Comparison of ENCODE assay signal across 25 cellular contexts in genomic region chr7:139382439-139382838, GRCh38. TPM values are rescaled to one million over a fixed set of nuclear protein-coding genes. Genes with fewer than 3 reads are reported as not detected.
"Had no signal": no experiment of that assay in that cellular context is flagged by ENCODE, and none has a peak within 500 bp of the region (broad histone marks: within the 10 kb centered on the region; RNA-seq: fewer than 3 reads in every experiment).

No MANE protein-coding gene starts in this region.

- H3K27ac ChIP-seq: ascending aorta, brain microvascular endothelial cell, hepatocyte, left lung, upper lobe of left lung had no signal

- ATAC-seq: activated CD4-positive, alpha-beta T cell treated with anti-CD3 and anti-CD28 coated beads for 36 hours; activated naive CD4-positive, alpha-beta T cell treated with anti-CD3 and anti-CD28 coated beads, Interleukin-2, amount 50 U/mL, for 72 hours; activated T-helper 17 cell treated with anti-CD3 and anti-CD28 coated beads, Interleukin-2, amount 50 U/mL, for 72 hours; left lung; naive thymus-derived CD4-positive, alpha-beta T cell had no signal

- H3K4me3 ChIP-seq: ascending aorta, hepatocyte, left lung, spleen, upper lobe of left lung had no signal

- H3K4me1 ChIP-seq: ascending aorta, left lung had no signal

- H3K9me3 ChIP-seq: ascending aorta, left lung, spleen, upper lobe of left lung had no signal

- DNase-seq: activated B cell treated with CpG ODN at 0.5 μM for 24 hours; activated CD4-positive, alpha-beta T cell treated with anti-CD3 and anti-CD28 coated beads for 36 hours; activated CD4-positive, alpha-beta T cell treated with anti-CD3 and anti-CD28 coated beads, Interleukin-2, amount 50 U/mL, for 4 hours; activated CD8-positive, alpha-beta memory T cell treated with anti-CD3 and anti-CD28 coated beads for 24 hours; activated CD8-positive, alpha-beta memory T cell treated with anti-CD3 and anti-CD28 coated beads, Interleukin-2, amount 50 U/mL, for 4 hours; activated T-cell treated with anti-CD3 and anti-CD28 coated beads, Interleukin-2, amount 50 U/mL, for 24 hours; brain microvascular endothelial cell; caudate nucleus; dermis blood vessel endothelial cell; effector CD8-positive, alpha-beta T cell; erythroblast; foreskin fibroblast; immature natural killer cell; left lung; naive thymus-derived CD4-positive, alpha-beta T cell; retina; spleen; stimulated activated CD4-positive, alpha-beta T cell treated with anti-CD3 and anti-CD28 coated beads, Interleukin-4, amount 100 ng/mL, for 1 hour; stimulated activated naive CD4-positive, alpha-beta T cell treated with Interleukin-2 at 50 U/mL for 16 hours; T1000; upper lobe of left lung had no signal

- H3K27me3 ChIP-seq: ascending aorta, brain microvascular endothelial cell, hepatocyte, left lung, spleen, upper lobe of left lung had no signal

RNA-seq across cellular contexts. Expression of gene FMC1, which starts 41.3 kb away (rescaled TPM):
- total RNA-seq: ascending aorta had no signal
